14 cellular contexts compared by ENCODE assay signal in the genomic region with DNA sequence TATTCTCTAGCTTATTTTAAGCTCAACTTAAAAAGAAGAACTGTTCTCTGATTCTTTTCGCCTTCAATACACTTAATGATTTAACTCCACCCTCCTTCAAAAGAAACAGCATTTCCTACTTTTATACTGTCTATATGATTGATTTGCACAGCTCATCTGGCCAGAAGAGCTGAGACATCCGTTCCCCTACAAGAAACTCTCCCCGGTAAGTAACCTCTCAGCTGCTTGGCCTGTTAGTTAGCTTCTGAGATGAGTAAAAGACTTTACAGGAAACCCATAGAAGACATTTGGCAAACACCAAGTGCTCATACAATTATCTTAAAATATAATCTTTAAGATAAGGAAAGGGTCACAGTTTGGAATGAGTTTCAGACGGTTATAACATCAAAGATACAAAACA. TPM values are rescaled to one million over a fixed set of nuclear protein-coding genes. Genes with fewer than 3 reads are reported as not detected.
A peak's percentile ranks its signal among the peaks of the same experiment; 100 is the strongest.
DNase-seq lines count a peak whose midpoint lies in the region; ATAC-seq, FAIRE-seq and TF ChIP-seq lines count a peak whose summit lies in the region.
"Had no signal": no experiment of that assay in that cellular context is flagged by ENCODE, and none has a peak within 500 bp of the region (broad histone marks: within the 10 kb centered on the region; RNA-seq: fewer than 3 reads in every experiment).

A gene (plus strand): TSS at position 163 of the 400 bp plus-strand sequence. CDS start 1,957 bp downstream, outside the sequence.

- intact Hi-C loops in PC-3 (cut with micrococcal nuclease), result no loop called here
- intact Hi-C loops in colonic mucosa (cut with DNase I), result loop anchor here (5.0 kb wide), 2 partner anchors 93 to 288 kb away; no protein-coding TSS in a partner anchor

- CTCF ChIA-PET in PC-3 (lab: Charles Lee), result interaction anchor here (0.6 to 1.3 kb wide), 5 partner anchors 118 to 432 kb away, joined by 3 to 9 read pairs (median 3); no protein-coding TSS in a partner anchor

- no peak within 1 kb of the TSS for H3K9ac ChIP-seq in PC-3 (ENCODE audit: low read length)
- peak within 1 kb of the TSS in 1 of 2 donors; percentile 9 for H3K9ac ChIP-seq in colonic mucosa (ENCODE audit: low read depth in 2 of 2, low read length in 2 of 2)
- H3K9ac ChIP-seq in smooth muscle cell (ENCODE audit: low read depth), result no peak within 1 kb of the TSS

- peak; percentile 21 for FAIRE-seq in GM18507 (lab: Jason Lieb, UNC)

- WGBS in smooth muscle cell (ENCODE audit: low lambda C conversion rate), result 43% methylated on average over 4 of the region's 4 CpGs

- H3K9me2 ChIP-seq in PC-3 (replicated peaks; ENCODE audit: low read length), result no peaks in the 10 kb centered on the region

- H3K4me2 ChIP-seq in PC-3 (ENCODE audit: low read length) (no peak within 1 kb of the TSS), smooth muscle cell (no peak within 1 kb of the TSS)

- no peaks in the 10 kb centered on the region for H3K79me2 ChIP-seq in PC-3 (ENCODE audit: low read length)
- no peaks in the 10 kb centered on the region for H3K79me2 ChIP-seq in smooth muscle cell (ENCODE audit: low read depth)

- no peak for TF ChIP-seq CTCF in PC-3 (conservative IDR thresholded peaks at IDR 0.05; ENCODE audit: low read depth, low read length)
- no peak for TF ChIP-seq CTCF in colonic mucosa (IDR thresholded peaks at IDR 0.05)
- no peak for TF ChIP-seq CTCF in smooth muscle cell (IDR thresholded peaks at IDR 0.05; ENCODE audit: borderline replicate concordance, insufficient read depth, poor library complexity, severe bottlenecking)

- ATAC-seq in PC-3, result no peak
- no peak for ATAC-seq in GM19452 (IDR thresholded peaks at IDR 0.05; ENCODE audit: unreplicated experiment)
- ATAC-seq: heart left ventricle had no signal

- H3K9me3 ChIP-seq in PC-3 (ENCODE audit: low read length), result no peaks in the 10 kb centered on the region
- H3K9me3 ChIP-seq in colonic mucosa, result no peaks in the 10 kb centered on the region
- H3K9me3 ChIP-seq in smooth muscle cell (replicated peaks; ENCODE audit: low read depth), result no peaks in the 10 kb centered on the region
- H3K9me3 ChIP-seq: heart left ventricle had no signal

- DNase-seq in GM18507 (ENCODE audit: extremely low spot score, insufficient read length, low read depth), result no peak
- DNase-seq in PC-3, result peak; percentile 35
- DNase-seq in colonic mucosa, result no peak
- DNase-seq in smooth muscle cell (lab: John Stamatoyannopoulos, UW; ENCODE audit: unreplicated experiment), result no peak
- no peak for DNase-seq in DMS79 (lab: John Stamatoyannopoulos, UW)
- DNase-seq in NCI-H2029 (lab: John Stamatoyannopoulos, UW), result no peak
- DNase-seq: DMS79 treated with DMSO at 0.1 percent for 48 hours, heart left ventricle, Kasumi-1, NCI-H226 had no signal

- H3K4me3 ChIP-seq in PC-3 (ENCODE audit: low read length), result no peak within 1 kb of the TSS
- no peak within 1 kb of the TSS for H3K4me3 ChIP-seq in colonic mucosa
- H3K4me3 ChIP-seq in smooth muscle cell, result no peak within 1 kb of the TSS

- H3F3A ChIP-seq in PC-3 (ENCODE audit: low read length, unreplicated experiment) (no peaks in the 10 kb centered on the region), smooth muscle cell (ENCODE audit: low read depth) (peaks cover 4% of the 10 kb centered on the region)

- no peak within 1 kb of the TSS for H3K27ac ChIP-seq in PC-3 (ENCODE audit: low read length)
- H3K27ac ChIP-seq in colonic mucosa, result peak within 1 kb of the TSS; percentile 7
- no peak within 1 kb of the TSS for H3K27ac ChIP-seq in smooth muscle cell (ENCODE audit: low read depth)

- 0 out of 2 replicates have a peak within 1 kb of the TSS, but pooled peaks have one; percentile 19 for H2AFZ ChIP-seq in PC-3 (ENCODE audit: low read length)
- H2AFZ ChIP-seq in smooth muscle cell (ENCODE audit: low read depth), result peak within 1 kb of the TSS; percentile 32

- peaks cover 13% of the 10 kb centered on the region for H3K4me1 ChIP-seq in PC-3 (ENCODE audit: insufficient read depth, low read length)
- H3K4me1 ChIP-seq in colonic mucosa, result no peaks in the 10 kb centered on the region
- H3K4me1 ChIP-seq in smooth muscle cell (ENCODE audit: low read depth), result no peaks in the 10 kb centered on the region

- no peaks in the 10 kb centered on the region; the same call in 1 of the 2 replicates for H3K36me3 ChIP-seq in PC-3 (ENCODE audit: low read depth, low read length)
- H3K36me3 ChIP-seq in colonic mucosa, result no peaks in the 10 kb centered on the region
- no peaks in the 10 kb centered on the region for H3K36me3 ChIP-seq in smooth muscle cell (ENCODE audit: low read depth)
- H3K36me3 ChIP-seq: heart left ventricle had no signal

- BruUV-seq in PC-3 (replicated peaks; lab: Mats Ljungman, UMichigan), result no TSS peak

- H3K27me3 ChIP-seq in PC-3 (ENCODE audit: low read length), result no peaks in the 10 kb centered on the region
- no peaks in the 10 kb centered on the region for H3K27me3 ChIP-seq in colonic mucosa
- peaks cover 20% of the 10 kb centered on the region for H3K27me3 ChIP-seq in smooth muscle cell (ENCODE audit: low read depth)

- POLR2A ChIA-PET in PC-3 (lab: Charles Lee; ENCODE audit: unreplicated experiment), result no interaction called here

- H4K20me1 ChIP-seq in PC-3 (ENCODE audit: low read length) (no peaks in the 10 kb centered on the region), smooth muscle cell (ENCODE audit: low read depth) (no peaks in the 10 kb centered on the region)

RNA-seq across cellular contexts. Expression of the gene that starts here (rescaled TPM):
- total RNA-seq in PC-3 (2014; rRNA removed) (not detected in 2 replicates), colonic mucosa (1 to 10 TPM in 1 of 2 donors, under 1 TPM in 1; 0.57 to 1.9 TPM), smooth muscle cell (not detected in 2 replicates)
- polyA plus RNA-seq in smooth muscle cell, result not detected in 2 replicates
- total RNA-seq: dermis microvascular lymphatic vessel endothelial cell, lung microvascular endothelial cell, SK-MEL-5 had no signal

Comparison
In these comparisons a context has a peak if more than half of its experiments do, and no peak if none do; other contexts are left out.
1. Peak in DNase-seq in PC-3; RNA of the gene not detected or under 1 TPM.